Comparison of ENCODE assay signal across 14 cellular contexts in the genomic region with DNA sequence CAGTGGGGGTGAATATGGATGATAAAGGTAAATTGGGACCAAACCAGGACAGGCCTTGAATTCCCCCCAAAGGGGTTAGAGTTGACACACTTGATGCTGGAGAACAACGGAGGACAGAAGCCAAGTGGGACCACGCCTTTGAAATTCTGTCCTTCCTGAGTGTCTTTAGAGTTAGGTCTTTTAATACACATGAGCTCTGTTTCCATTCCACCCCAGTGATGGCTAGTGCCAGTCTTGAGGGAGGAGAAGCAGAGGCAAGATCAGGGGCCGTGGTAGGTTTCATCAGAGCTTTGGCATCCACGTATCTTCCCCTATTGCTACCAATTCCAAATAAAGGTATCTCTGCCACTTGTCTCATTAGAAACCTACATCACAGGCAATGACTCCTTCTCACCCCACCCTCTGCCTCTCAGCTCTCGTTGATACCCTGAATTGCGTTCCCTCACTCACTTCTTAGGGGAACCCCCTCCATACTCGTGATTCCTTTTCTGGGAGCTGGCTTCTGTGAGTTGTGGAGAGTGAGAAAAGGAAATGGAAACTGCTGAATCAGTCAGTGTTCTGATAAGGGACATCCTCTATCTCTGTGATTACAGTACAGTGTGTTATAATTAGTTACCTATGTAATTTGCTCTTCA. TPM values are rescaled to one million over a fixed set of nuclear protein-coding genes. Genes with fewer than 3 reads are reported as not detected.
A peak's percentile ranks its signal among the peaks of the same experiment; 100 is the strongest.
DNase-seq lines count a peak whose midpoint lies in the region; ATAC-seq and TF ChIP-seq lines count a peak whose summit lies in the region.
"Had no signal": no experiment of that assay in that cellular context is flagged by ENCODE, and none has a peak within 500 bp of the region (broad histone marks: within the 10 kb centered on the region; RNA-seq: fewer than 3 reads in every experiment).

No MANE protein-coding gene starts in this region.

- H3K4me3 ChIP-seq in mammary epithelial cell (replicated peaks in 1 of 3; ENCODE audit: insufficient read depth in 1 of 3, low read depth in 2 of 3, low read length in 3 of 3): no peak overlapping the region
- H3K4me3 ChIP-seq: Peyer's patch, skin epidermis had no signal

- intact Hi-C loops in mammary epithelial cell (cut with micrococcal nuclease): no loop called here

- H3K4me1 ChIP-seq in mammary epithelial cell (ENCODE audit: insufficient read depth, low read length): no peaks in the 10 kb centered on the region

- ATAC-seq in HG03108 (IDR thresholded peaks at IDR 0.05; ENCODE audit: unreplicated experiment): peak; percentile 25
- ATAC-seq in activated T-helper 17 cell treated with anti-CD3 and anti-CD28 coated beads, Interleukin-2, amount 50 U/mL, for 72 hours (replicated peaks): peak; percentile 92
- ATAC-seq in stimulated activated naive CD8-positive, alpha-beta T cell treated with anti-CD3 and anti-CD28 coated beads, Interleukin-15, Interleukin-2, amounts not matched to agents 100 U/mL and 50 U/mL, for 24 hours: peak; percentile 81
- no peak for ATAC-seq in HG03460 (IDR thresholded peaks at IDR 0.05; ENCODE audit: unreplicated experiment)

- H3K79me2 ChIP-seq in mammary epithelial cell (ENCODE audit: insufficient read depth, low read length): no peaks in the 10 kb centered on the region

- DNase-seq in activated naive CD4-positive, alpha-beta T cell treated with Interleukin-2 at 50 U/mL for 16 hours: peak; percentile 32
- DNase-seq in activated naive CD4-positive, alpha-beta T cell (lab: John Stamatoyannopoulos, UW): no peak
- DNase-seq in stimulated activated naive CD8-positive, alpha-beta T cell treated with anti-CD3 and anti-CD28 coated beads, Interleukin-15, Interleukin-2, amounts not matched to agents 100 U/mL and 50 U/mL, for 24 hours: peak; percentile 60
- DNase-seq in NCI-H2081 treated with DMSO at 0.1 percent for 48 hours (lab: John Stamatoyannopoulos, UW): no peak
- DNase-seq in mammary epithelial cell: no peak
- DNase-seq: brain microvascular endothelial cell, foreskin fibroblast, Kasumi-1, Peyer's patch had no signal

- H2AFZ ChIP-seq in mammary epithelial cell (ENCODE audit: low read depth, low read length): no peak overlapping the region

- no peaks in the 10 kb centered on the region for H3K9me3 ChIP-seq in mammary epithelial cell (replicated peaks; ENCODE audit: insufficient read depth, low read length)
- H3K9me3 ChIP-seq: Peyer's patch had no signal

- 53% methylated on average over 6 of the region's 7 CpGs for WGBS in mammary epithelial cell (ENCODE audit: low coverage, missing lambda C conversion rate)

- no peak overlapping the region for H3K27ac ChIP-seq in mammary epithelial cell (ENCODE audit: insufficient read depth, low read depth, low read length)
- H3K27ac ChIP-seq: brain microvascular endothelial cell had no signal

- H3K27ac Mint-ChIP-seq in activated T-helper 17 cell treated with anti-CD3 and anti-CD28 coated beads, Interleukin-2, amount 50 U/mL, for 72 hours: no peak overlapping the region

- peaks cover 11% of the 10 kb centered on the region for H3K4me1 Mint-ChIP-seq in activated T-helper 17 cell treated with anti-CD3 and anti-CD28 coated beads, Interleukin-2, amount 50 U/mL, for 72 hours

- H3K9me3 Mint-ChIP-seq in activated T-helper 17 cell treated with anti-CD3 and anti-CD28 coated beads, Interleukin-2, amount 50 U/mL, for 72 hours: no peaks in the 10 kb centered on the region

- no peaks in the 10 kb centered on the region for H3K36me3 Mint-ChIP-seq in activated T-helper 17 cell treated with anti-CD3 and anti-CD28 coated beads, Interleukin-2, amount 50 U/mL, for 72 hours (ENCODE audit: low read depth)

- no TSS peak for BruUV-seq in mammary epithelial cell (replicated peaks; lab: Mats Ljungman, UMichigan)

- no peaks in the 10 kb centered on the region for H4K20me1 ChIP-seq in mammary epithelial cell (ENCODE audit: insufficient read depth, low read length)

- no peak for TF ChIP-seq CTCF in mammary epithelial cell (conservative IDR thresholded peaks at IDR 0.05 in 1 of 2, IDR thresholded peaks at IDR 0.05 in 1 of 2; ENCODE audit: extremely low read depth in 1 of 2, insufficient read depth in 1 of 2, low read depth in 1 of 2, low read length in 2 of 2)

- no peaks in the 10 kb centered on the region for H3K27me3 ChIP-seq in mammary epithelial cell (ENCODE audit: insufficient read depth, low read length)
- H3K27me3 ChIP-seq: brain microvascular endothelial cell, Peyer's patch had no signal

- H3K4me3 Mint-ChIP-seq in activated T-helper 17 cell treated with anti-CD3 and anti-CD28 coated beads, Interleukin-2, amount 50 U/mL, for 72 hours: no peak overlapping the region

- no peaks in the 10 kb centered on the region for H3K36me3 ChIP-seq in mammary epithelial cell (ENCODE audit: insufficient read depth, low read length)
- H3K36me3 ChIP-seq: brain microvascular endothelial cell, Peyer's patch had no signal

- dilution Hi-C loops in mammary epithelial cell (cut with HindIII; ENCODE audit: low sequenced_read_pairs): no loop called here

- peaks cover 38% of the 10 kb centered on the region for H3K27me3 Mint-ChIP-seq in activated T-helper 17 cell treated with anti-CD3 and anti-CD28 coated beads, Interleukin-2, amount 50 U/mL, for 72 hours

- in situ Hi-C loops in mammary epithelial cell (cut with MboI; ENCODE audit: low sequenced_read_pairs in 2 of 2): loop anchor here in 1 of 2 donors (25.0 kb wide), 1 partner anchor 288 kb away; a partner anchor contains a TSS

- no peak overlapping the region for H3K4me2 ChIP-seq in mammary epithelial cell (ENCODE audit: insufficient read depth, low read depth, low read length)

- H3K9ac ChIP-seq in mammary epithelial cell (ENCODE audit: insufficient read depth, low read length): no peak overlapping the region

- CTCF ChIA-PET in mammary epithelial cell (lab: Charles Lee; ENCODE audit: low non-redundant PET): no interaction called here

RNA-seq across cellular contexts. Expression of a gene that starts 2.4 kb away (rescaled TPM):
- 1 to 10 TPM; 5.1 to 8.5 TPM for total RNA-seq in activated T-helper 17 cell treated with anti-CD3 and anti-CD28 coated beads, Interleukin-2, amount 50 U/mL, for 72 hours
- not detected for total RNA-seq in mammary epithelial cell
- not detected for polyA plus RNA-seq in mammary epithelial cell
- not detected for polyA minus RNA-seq in mammary epithelial cell
- polyA plus RNA-seq: BJ had no signal

RNA-seq across cellular contexts. Expression of a gene that starts 11.9 kb away (rescaled TPM):
- 1 to 10 TPM; 2.3 to 5.5 TPM for total RNA-seq in activated T-helper 17 cell treated with anti-CD3 and anti-CD28 coated beads, Interleukin-2, amount 50 U/mL, for 72 hours
- not detected for total RNA-seq in mammary epithelial cell
- polyA plus RNA-seq in mammary epithelial cell: not detected
- polyA minus RNA-seq in mammary epithelial cell: not detected
- polyA plus RNA-seq: BJ had no signal

RNA-seq across cellular contexts. Expression of a gene that starts 22.5 kb away (rescaled TPM):
- 10 to 100 TPM in 1 of 2 donors, 1 to 10 TPM in 1; 6.1 to 24.0 TPM for total RNA-seq in activated T-helper 17 cell treated with anti-CD3 and anti-CD28 coated beads, Interleukin-2, amount 50 U/mL, for 72 hours
- total RNA-seq in mammary epithelial cell: 1 to 10 TPM in 1 of 2 donors, under 1 TPM in 1; 0.50 to 9.5 TPM
- 0.79 TPM for polyA plus RNA-seq in mammary epithelial cell
- not detected for polyA minus RNA-seq in mammary epithelial cell

Comparison
In these comparisons a context has a peak if more than half of its experiments do, and no peak if none do; other contexts are left out.
1. DNase-seq: peak in activated naive CD4-positive, alpha-beta T cell treated with Interleukin-2 at 50 U/mL for 16 hours (single experiment) and stimulated activated naive CD8-positive, alpha-beta T cell treated with anti-CD3 and anti-CD28 coated beads, Interleukin-15, Interleukin-2, amounts not matched to agents 100 U/mL and 50 U/mL, for 24 hours (single experiment); none in activated naive CD4-positive, alpha-beta T cell (0 of 4), NCI-H2081 treated with DMSO at 0.1 percent for 48 hours (single experiment) and mammary epithelial cell (single experiment).
2. RNA of a gene that starts 2.4 kb away (total RNA-seq): 5.1 to 8.5 TPM in activated T-helper 17 cell treated with anti-CD3 and anti-CD28 coated beads, Interleukin-2, amount 50 U/mL, for 72 hours; not detected in mammary epithelial cell; every median in the first group is over 4 times any median in the second.